ENCODE assay signal across 11 cellular contexts in genomic region chr11:441043-441417, GRCh38. TPM values are rescaled to one million over a fixed set of nuclear protein-coding genes. Genes with fewer than 3 reads are reported as not detected.
DNase-seq lines count a peak whose midpoint lies in the region; ATAC-seq and TF ChIP-seq lines count a peak whose summit lies in the region.
"Had no signal": no experiment of that assay in that cellular context is flagged by ENCODE, and none has a peak within 500 bp of the region (broad histone marks: within the 10 kb centered on the region; RNA-seq: fewer than 3 reads in every experiment).

No MANE protein-coding gene starts in this region.

- no peak overlapping the region for H3K4me3 ChIP-seq in H7 (ENCODE audit: insufficient read depth, low read depth, low read length)
- H3K4me3 ChIP-seq in lower lobe of right lung = peak overlapping the region; percentile 52

- peaks cover 0 to 3% (median 0%) of the 10 kb centered on the region in 7 donors for H3K9me3 Mint-ChIP-seq in CD14-positive monocyte
- no peaks in the 10 kb centered on the region for H3K9me3 Mint-ChIP-seq in activated naive CD8-positive, alpha-beta T cell treated with anti-CD3 and anti-CD28 coated beads for 36 hours

- intact Hi-C loops in CD14-positive monocyte (cut with micrococcal nuclease) (no loop called here), lower lobe of right lung (cut with DNase I) (no loop called here)

- peaks cover 2% of the 10 kb centered on the region for H3K4me1 Mint-ChIP-seq in CD14-positive monocyte
- peaks cover 18% of the 10 kb centered on the region for H3K4me1 Mint-ChIP-seq in activated naive CD8-positive, alpha-beta T cell treated with anti-CD3 and anti-CD28 coated beads for 36 hours

- H3K36me3 ChIP-seq in H7 (replicated peaks; ENCODE audit: control insufficient read depth, insufficient read depth, low read length) (no peaks in the 10 kb centered on the region), lower lobe of right lung (no peaks in the 10 kb centered on the region)
- H3K36me3 ChIP-seq: HAP-1 had no signal

- no peak overlapping the region for H3K27ac Mint-ChIP-seq in CD14-positive monocyte
- no peak overlapping the region for H3K27ac Mint-ChIP-seq in activated naive CD8-positive, alpha-beta T cell treated with anti-CD3 and anti-CD28 coated beads for 36 hours

- DNase-seq in CD14-positive monocyte (ENCODE audit: low spot score) (peak; percentile 25), H7 (peak; percentile 80), lower lobe of right lung (peak; percentile 45), UCSD-AML1 (lab: John Stamatoyannopoulos, UW; ENCODE audit: unreplicated experiment) (no peak), NAMALWA (ENCODE audit: low spot score) (no peak), SHP77 (lab: John Stamatoyannopoulos, UW) (no peak)
- no peak for DNase-seq in activated naive CD8-positive, alpha-beta T cell treated with anti-CD3 and anti-CD28 coated beads for 36 hours
- DNase-seq: activated gamma-delta T cell had no signal

- peaks cover 34% of the 10 kb centered on the region for H3K4me1 ChIP-seq in lower lobe of right lung
- H3K4me1 ChIP-seq: HAP-1 had no signal

- H3K36me3 Mint-ChIP-seq in CD14-positive monocyte = no peaks in the 10 kb centered on the region
- no peaks in the 10 kb centered on the region for H3K36me3 Mint-ChIP-seq in activated naive CD8-positive, alpha-beta T cell treated with anti-CD3 and anti-CD28 coated beads for 36 hours

- TF ChIP-seq CTCF in CD14-positive monocyte (IDR thresholded peaks at IDR 0.05) (no peak), lower lobe of right lung (IDR thresholded peaks at IDR 0.05) (no peak)

- ATAC-seq in lower lobe of right lung (peak; percentile 8 to 18), HG03108 (IDR thresholded peaks at IDR 0.05; ENCODE audit: unreplicated experiment) (no peak)

- H3K9me3 ChIP-seq in lower lobe of right lung = no peaks in the 10 kb centered on the region

- H3K27ac ChIP-seq in lower lobe of right lung = no peak overlapping the region

- H3K27me3 ChIP-seq in H7 (ENCODE audit: control insufficient read depth, insufficient read depth, low read length) = no peaks in the 10 kb centered on the region
- H3K27me3 ChIP-seq in lower lobe of right lung (ENCODE audit: low read depth) = peaks cover 16% of the 10 kb centered on the region

- H3K27me3 Mint-ChIP-seq in CD14-positive monocyte (ENCODE audit: low read depth in 3 of 3) = peaks cover 11 to 37% (median 11%) of the 10 kb centered on the region in 3 donors
- no peaks in the 10 kb centered on the region for H3K27me3 Mint-ChIP-seq in activated naive CD8-positive, alpha-beta T cell treated with anti-CD3 and anti-CD28 coated beads for 36 hours

- H3K4me3 Mint-ChIP-seq in CD14-positive monocyte = peak overlapping the region in 1 of 2 donors; percentile 35
- peak overlapping the region; percentile 74 for H3K4me3 Mint-ChIP-seq in activated naive CD8-positive, alpha-beta T cell treated with anti-CD3 and anti-CD28 coated beads for 36 hours

RNA-seq across cellular contexts. Expression of gene ANO9, which starts 0.8 kb away (rescaled TPM):
- under 1 TPM in 1 of 2 donors, not detected in 1; 0.18 TPM for polyA plus RNA-seq in CD14-positive monocyte
- 0.83 and 2.2 TPM in 2 replicates for total RNA-seq in H7 (2014; rRNA removed; shearing (Covaris generic))
- total RNA-seq in activated naive CD8-positive, alpha-beta T cell treated with anti-CD3 and anti-CD28 coated beads for 36 hours = 10 to 100 TPM; 22.2 to 22.9 TPM
- total RNA-seq in lower lobe of right lung = 21.6 TPM

RNA-seq across cellular contexts. Expression of gene PTDSS2, which starts 9.0 kb away (rescaled TPM):
- 10 to 100 TPM in 1 of 2 donors, 1 to 10 TPM in 1; 9.3 to 12.4 TPM for polyA plus RNA-seq in CD14-positive monocyte
- 40.9 and 47.5 TPM in 2 replicates for total RNA-seq in H7 (2014; rRNA removed; shearing (Covaris generic))
- total RNA-seq in activated naive CD8-positive, alpha-beta T cell treated with anti-CD3 and anti-CD28 coated beads for 36 hours = 10 to 100 TPM; 17.3 to 18.2 TPM
- 32.9 TPM for total RNA-seq in lower lobe of right lung

RNA-seq across cellular contexts. Expression of gene SIGIRR, which starts 26.2 kb away (rescaled TPM):
- 10 to 100 TPM; 62.8 to 75.4 TPM for polyA plus RNA-seq in CD14-positive monocyte
- 39.5 and 44.9 TPM in 2 replicates for total RNA-seq in H7 (2014; rRNA removed; shearing (Covaris generic))
- total RNA-seq in activated naive CD8-positive, alpha-beta T cell treated with anti-CD3 and anti-CD28 coated beads for 36 hours = 10 to 100 TPM; 26.4 to 27.2 TPM
- 91.8 TPM for total RNA-seq in lower lobe of right lung

RNA-seq across cellular contexts. Expression of gene PKP3, which starts 47.0 kb away (rescaled TPM):
- polyA plus RNA-seq in CD14-positive monocyte = not detected
- total RNA-seq in H7 (2014; rRNA removed; shearing (Covaris generic)) = 2.1 and 3.6 TPM in 2 replicates
- not detected for total RNA-seq in activated naive CD8-positive, alpha-beta T cell treated with anti-CD3 and anti-CD28 coated beads for 36 hours
- 23.1 TPM for total RNA-seq in lower lobe of right lung
- total RNA-seq: T-helper 2 cell treated with Interferon-gamma antibody and Interleukin-4, amounts not matched to agents 100 ng/mL and 5 ng/mL, for 36 hours had no signal

Comparison
In these comparisons a context has a peak if more than half of its experiments do, and no peak if none do; other contexts are left out.
1. DNase-seq: peak in CD14-positive monocyte (single experiment), H7 (single experiment) and lower lobe of right lung (single experiment); none in activated naive CD8-positive, alpha-beta T cell treated with anti-CD3 and anti-CD28 coated beads for 36 hours (single experiment), UCSD-AML1 (single experiment), NAMALWA (single experiment) and SHP77 (0 of 2).